In genomic region chr1:5391725-5392124, GRCh38 we compare ENCODE assay signal across 23 cellular contexts.
"Had no signal": no experiment of that assay in that cellular context is flagged by ENCODE, and none has a peak within 500 bp of the region (broad histone marks: within the 10 kb centered on the region; RNA-seq: fewer than 3 reads in every experiment).

No MANE protein-coding gene starts in this region.

- H3K4me1 ChIP-seq: neural progenitor cell, pancreas, psoas muscle, right lobe of liver, sigmoid colon, stomach, thyroid gland, tibial nerve, upper lobe of right lung, uterus had no signal

- H3K4me3 ChIP-seq: neural progenitor cell, pancreas, psoas muscle, right lobe of liver, sigmoid colon, stomach, thoracic aorta, thyroid gland, tibial nerve, upper lobe of right lung, uterus had no signal

- H2AFZ ChIP-seq: neural progenitor cell had no signal

- H3K9ac ChIP-seq: neural progenitor cell had no signal

- H3K27me3 ChIP-seq: neural progenitor cell, neutrophil, pancreas, right lobe of liver, thyroid gland, uterus had no signal

- H3K27ac ChIP-seq: neural progenitor cell, neutrophil, pancreas, psoas muscle, right lobe of liver, sigmoid colon, stomach, thoracic aorta, thyroid gland, tibial nerve, upper lobe of right lung, uterus had no signal

- DNase-seq: naive thymus-derived CD4-positive, alpha-beta T cell; natural killer cell; nucleus accumbens; pancreas; psoas muscle; right cardiac atrium; right lobe of liver; sigmoid colon; small intestine; stimulated activated CD4-positive, alpha-beta T cell treated with anti-CD3 and anti-CD28 coated beads, Interleukin-15, amount 100 ng/mL, for 24 hours; stimulated activated CD4-positive, alpha-beta T cell treated with anti-CD3 and anti-CD28 coated beads, Interleukin-2, amount 100 ng/mL, for 24 hours; stimulated activated CD4-positive, alpha-beta T cell treated with anti-CD3 and anti-CD28 coated beads, Interleukin-2, amount 100 ng/mL, for 48 hours; stimulated activated CD4-positive, alpha-beta T cell treated with anti-CD3 and anti-CD28 coated beads, Interleukin-4, amount 100 ng/mL, for 24 hours; stimulated activated naive B cell treated with anti-CD40 and anti-IgM and Interleukin-4, amounts not matched to agents 10 μg/mL and 1 μg/mL and 100 μg/mL, for 72 hours; stimulated activated naive CD4-positive, alpha-beta T cell treated with Interleukin-2 at 50 U/mL for 16 hours; stomach; thyroid gland; upper lobe of right lung; uterus had no signal

- H3K4me2 ChIP-seq: neural progenitor cell had no signal

- H3K36me3 ChIP-seq: neural progenitor cell, neutrophil, pancreas, right lobe of liver, sigmoid colon, stomach, thoracic aorta, thyroid gland, tibial nerve, upper lobe of right lung, uterus had no signal

- H3K9me3 ChIP-seq: neutrophil, pancreas, psoas muscle, right lobe of liver, sigmoid colon, thoracic aorta, thyroid gland, upper lobe of right lung, uterus had no signal
